In genomic region chr20:45946149-45946970, GRCh38 we compare ENCODE assay signal across 9 cellular contexts. TPM values are rescaled to one million over a fixed set of nuclear protein-coding genes. Genes with fewer than 3 reads are reported as not detected.
A peak's percentile ranks its signal among the peaks of the same experiment; 100 is the strongest.
DNase-seq lines count a peak whose midpoint lies in the region; ATAC-seq and TF ChIP-seq lines count a peak whose summit lies in the region.
"Had no signal": no experiment of that assay in that cellular context is flagged by ENCODE, and none has a peak within 500 bp of the region (broad histone marks: within the 10 kb centered on the region; RNA-seq: fewer than 3 reads in every experiment).

No MANE protein-coding gene starts in this region.

- H3K4me3 Mint-ChIP-seq in activated naive CD4-positive, alpha-beta T cell treated with anti-CD3 and anti-CD28 coated beads, Interleukin-2, amount 50 U/mL, for 24 hours, result no peak overlapping the region
- H3K4me3 Mint-ChIP-seq in activated naive CD4-positive, alpha-beta T cell treated with anti-CD3 and anti-CD28 coated beads for 36 hours, result no peak overlapping the region
- H3K4me3 Mint-ChIP-seq in activated naive CD8-positive, alpha-beta T cell treated with anti-CD3 and anti-CD28 coated beads for 36 hours, result no peak overlapping the region
- H3K4me3 Mint-ChIP-seq in progenitor cell of endocrine pancreas (ENCODE audit: low read depth), result no peak overlapping the region

- no peak for TF ChIP-seq POLR2A in uterus (IDR thresholded peaks at IDR 0.05)

- H3K36me3 ChIP-seq in liver (ENCODE audit: control insufficient read depth in 4 of 4, insufficient read depth in 3 of 4, low read depth in 1 of 4, low read length in 3 of 4) (peaks cover 12 to 74% (median 38%) of the 10 kb centered on the region in 4 donors), uterus (no peaks in the 10 kb centered on the region)

- H3K9ac ChIP-seq in liver (ENCODE audit: low read depth in 1 of 2, low read length in 2 of 2), result peak overlapping the region in 1 of 2 donors; percentile 57

- no peaks in the 10 kb centered on the region for H3K9me3 ChIP-seq in liver (ENCODE audit: control insufficient read depth in 4 of 4, low read length in 3 of 4)
- H3K9me3 ChIP-seq in uterus, result no peaks in the 10 kb centered on the region

- TF ChIP-seq CTCF in liver (IDR thresholded peaks at IDR 0.05; ENCODE audit: low read depth, low read length, missing input control), result no peak
- no peak for TF ChIP-seq CTCF in uterus (IDR thresholded peaks at IDR 0.05)
- no peak for TF ChIP-seq CTCF in progenitor cell of endocrine pancreas (IDR thresholded peaks at IDR 0.05; ENCODE audit: unreplicated experiment)
- TF ChIP-seq CTCF in foreskin keratinocyte (conservative IDR thresholded peaks at IDR 0.05), result no peak

- ATAC-seq in HG02884 (IDR thresholded peaks at IDR 0.05; ENCODE audit: unreplicated experiment) (no peak), foreskin keratinocyte (no peak)

- CTCF ChIA-PET in activated naive CD4-positive, alpha-beta T cell treated with anti-CD3 and anti-CD28 coated beads for 36 hours (lab: Charles Lee), result interaction anchor here (2.0 to 4.3 kb wide), 2 partner anchors 9 to 24 kb away, joined by 4 to 19 read pairs; no protein-coding TSS in a partner anchor

- H3K4me3 ChIP-seq in liver (ENCODE audit: low read depth in 1 of 3, low read length in 3 of 3) (no peak overlapping the region), uterus (no peak overlapping the region)

- H3K27ac ChIP-seq in liver (ENCODE audit: low read depth in 1 of 2, low read length in 2 of 2) (peak overlapping the region; percentile 87 to 92), uterus (peak overlapping the region; percentile 41 to 50), foreskin keratinocyte (no peak overlapping the region)

- intact Hi-C loops in activated naive CD4-positive, alpha-beta T cell treated with anti-CD3 and anti-CD28 coated beads for 36 hours (cut with micrococcal nuclease), result no loop called here
- intact Hi-C loops in uterus (cut with DNase I; ENCODE audit: low total_unique reads), result no loop called here

- 64% methylated on average over 20 of the region's 20 CpGs for WGBS in liver

- peaks cover 7% of the 10 kb centered on the region for H3K36me3 Mint-ChIP-seq in activated naive CD4-positive, alpha-beta T cell treated with anti-CD3 and anti-CD28 coated beads, Interleukin-2, amount 50 U/mL, for 24 hours
- H3K36me3 Mint-ChIP-seq in activated naive CD4-positive, alpha-beta T cell treated with anti-CD3 and anti-CD28 coated beads for 36 hours (ENCODE audit: low read depth), result peaks cover 16% of the 10 kb centered on the region
- peaks cover 6% of the 10 kb centered on the region for H3K36me3 Mint-ChIP-seq in activated naive CD8-positive, alpha-beta T cell treated with anti-CD3 and anti-CD28 coated beads for 36 hours
- H3K36me3 Mint-ChIP-seq in progenitor cell of endocrine pancreas (ENCODE audit: insufficient read depth), result peaks cover 9% of the 10 kb centered on the region

- peaks cover 19% of the 10 kb centered on the region for H3K4me1 Mint-ChIP-seq in activated naive CD4-positive, alpha-beta T cell treated with anti-CD3 and anti-CD28 coated beads, Interleukin-2, amount 50 U/mL, for 24 hours
- peaks cover 10% of the 10 kb centered on the region for H3K4me1 Mint-ChIP-seq in activated naive CD4-positive, alpha-beta T cell treated with anti-CD3 and anti-CD28 coated beads for 36 hours (ENCODE audit: low read depth)
- H3K4me1 Mint-ChIP-seq in activated naive CD8-positive, alpha-beta T cell treated with anti-CD3 and anti-CD28 coated beads for 36 hours, result peaks cover 3% of the 10 kb centered on the region
- H3K4me1 Mint-ChIP-seq in progenitor cell of endocrine pancreas (ENCODE audit: low read depth), result no peaks in the 10 kb centered on the region

- no peak for DNase-seq in activated naive CD4-positive, alpha-beta T cell treated with anti-CD3 and anti-CD28 coated beads for 36 hours
- DNase-seq in activated naive CD8-positive, alpha-beta T cell treated with anti-CD3 and anti-CD28 coated beads for 36 hours, result no peak
- DNase-seq in uterus (peak in 1 of 2 donors; percentile 71), progenitor cell of endocrine pancreas (ENCODE audit: low spot score, unreplicated experiment) (no peak), foreskin keratinocyte (no peak)
- DNase-seq: DND-41 had no signal

- no peaks in the 10 kb centered on the region for H3K27me3 Mint-ChIP-seq in activated naive CD4-positive, alpha-beta T cell treated with anti-CD3 and anti-CD28 coated beads, Interleukin-2, amount 50 U/mL, for 24 hours
- H3K27me3 Mint-ChIP-seq in activated naive CD4-positive, alpha-beta T cell treated with anti-CD3 and anti-CD28 coated beads for 36 hours (ENCODE audit: low read depth), result no peaks in the 10 kb centered on the region
- no peaks in the 10 kb centered on the region for H3K27me3 Mint-ChIP-seq in activated naive CD8-positive, alpha-beta T cell treated with anti-CD3 and anti-CD28 coated beads for 36 hours
- no peaks in the 10 kb centered on the region for H3K27me3 Mint-ChIP-seq in progenitor cell of endocrine pancreas

- H3K27me3 ChIP-seq in liver (ENCODE audit: control insufficient read depth in 4 of 4, insufficient read depth in 4 of 4, low read length in 3 of 4) (no peaks in the 10 kb centered on the region), uterus (no peaks in the 10 kb centered on the region), foreskin keratinocyte (no peaks in the 10 kb centered on the region)

- peak in 1 of 2 donors; percentile 57 for TF ChIP-seq RAD21 in liver (IDR thresholded peaks at IDR 0.05)

- peak overlapping the region; percentile 51 for H3K27ac Mint-ChIP-seq in activated naive CD4-positive, alpha-beta T cell treated with anti-CD3 and anti-CD28 coated beads, Interleukin-2, amount 50 U/mL, for 24 hours
- no peak overlapping the region for H3K27ac Mint-ChIP-seq in activated naive CD4-positive, alpha-beta T cell treated with anti-CD3 and anti-CD28 coated beads for 36 hours
- H3K27ac Mint-ChIP-seq in activated naive CD8-positive, alpha-beta T cell treated with anti-CD3 and anti-CD28 coated beads for 36 hours, result peak overlapping the region; percentile 21
- no peak overlapping the region for H3K27ac Mint-ChIP-seq in progenitor cell of endocrine pancreas

- H3K4me1 ChIP-seq in liver (ENCODE audit: control insufficient read depth in 4 of 4, insufficient read depth in 4 of 4, low read length in 3 of 4) (peaks cover 5 to 16% (median 12%) of the 10 kb centered on the region in 4 donors), uterus (no peaks in the 10 kb centered on the region), foreskin keratinocyte (no peaks in the 10 kb centered on the region)

- H3K9me3 Mint-ChIP-seq in activated naive CD4-positive, alpha-beta T cell treated with anti-CD3 and anti-CD28 coated beads, Interleukin-2, amount 50 U/mL, for 24 hours, result no peaks in the 10 kb centered on the region
- H3K9me3 Mint-ChIP-seq in activated naive CD4-positive, alpha-beta T cell treated with anti-CD3 and anti-CD28 coated beads for 36 hours, result no peaks in the 10 kb centered on the region
- no peaks in the 10 kb centered on the region for H3K9me3 Mint-ChIP-seq in activated naive CD8-positive, alpha-beta T cell treated with anti-CD3 and anti-CD28 coated beads for 36 hours
- no peaks in the 10 kb centered on the region for H3K9me3 Mint-ChIP-seq in progenitor cell of endocrine pancreas (ENCODE audit: low read depth)

TF ChIP-seq in liver, 16 proteins besides CTCF, POLR2A, EP300 and RAD21 (continues in another document):
- TF ChIP-seq JUND (IDR thresholded peaks at IDR 0.05) (peak; percentile 59 to 74), RXRA (IDR thresholded peaks at IDR 0.05) (peak; percentile 76 to 90)

RNA-seq across cellular contexts. Expression of gene PCIF1, which starts 11.9 kb away (rescaled TPM):
- 10 to 100 TPM; 39.2 to 39.5 TPM for total RNA-seq in activated naive CD4-positive, alpha-beta T cell treated with anti-CD3 and anti-CD28 coated beads for 36 hours
- 10 to 100 TPM; 28.4 to 30.2 TPM for total RNA-seq in activated naive CD8-positive, alpha-beta T cell treated with anti-CD3 and anti-CD28 coated beads for 36 hours
- total RNA-seq in liver (10 to 100 TPM; 11.5 TPM), uterus (10 to 100 TPM; 11.0 to 71.0 (median 40.0) TPM), progenitor cell of endocrine pancreas (37.8 and 38.2 TPM in 2 replicates), foreskin keratinocyte (14.6 and 17.2 TPM in 2 replicates)
- polyA plus RNA-seq in liver (10 to 100 TPM in 1 of 2 donors, 1 to 10 TPM in 1; 9.2 to 12.4 TPM), foreskin keratinocyte (19.3 and 20.7 TPM in 2 replicates)

RNA-seq across cellular contexts. Expression of gene ZNF335, which starts 25.6 kb away (rescaled TPM):
- total RNA-seq in activated naive CD4-positive, alpha-beta T cell treated with anti-CD3 and anti-CD28 coated beads for 36 hours, result 10 to 100 TPM; 26.8 to 28.0 TPM
- total RNA-seq in activated naive CD8-positive, alpha-beta T cell treated with anti-CD3 and anti-CD28 coated beads for 36 hours, result 10 to 100 TPM; 28.0 to 29.0 TPM
- total RNA-seq in liver (10 to 100 TPM in 1 of 2 donors, 1 to 10 TPM in 1; 9.1 to 14.6 TPM), uterus (10 to 100 TPM; 14.9 to 40.0 (median 29.0) TPM), progenitor cell of endocrine pancreas (27.4 and 28.5 TPM in 2 replicates), foreskin keratinocyte (14.2 and 15.7 TPM in 2 replicates)
- polyA plus RNA-seq in liver (1 to 10 TPM; 3.0 to 4.1 TPM), foreskin keratinocyte (8.3 and 8.6 TPM in 2 replicates)

RNA-seq across cellular contexts. Expression of gene PLTP, which starts 34.4 kb away (rescaled TPM):
- 1 to 10 TPM; 4.3 to 4.8 TPM for total RNA-seq in activated naive CD4-positive, alpha-beta T cell treated with anti-CD3 and anti-CD28 coated beads for 36 hours
- 1 to 10 TPM; 5.9 to 6.2 TPM for total RNA-seq in activated naive CD8-positive, alpha-beta T cell treated with anti-CD3 and anti-CD28 coated beads for 36 hours
- 10 to 100 TPM; 66.5 to 69.5 TPM for total RNA-seq in liver
- 10 to 100 TPM; 22.5 to 54.9 TPM for polyA plus RNA-seq in liver
- 100 to 1,000 TPM in 2 of 4 donors, 10 to 100 TPM in 2; 31.2 to 221 (median 113) TPM for total RNA-seq in uterus
- 28.6 and 29.6 TPM in 2 replicates for total RNA-seq in progenitor cell of endocrine pancreas
- total RNA-seq in foreskin keratinocyte, result 58.8 and 59.5 TPM in 2 replicates
- 82.8 and 86.4 TPM in 2 replicates for polyA plus RNA-seq in foreskin keratinocyte

RNA-seq across cellular contexts. Expression of gene CTSA, which starts 55.2 kb away (rescaled TPM):
- 10 to 100 TPM; 28.7 to 31.5 TPM for total RNA-seq in activated naive CD4-positive, alpha-beta T cell treated with anti-CD3 and anti-CD28 coated beads for 36 hours
- 10 to 100 TPM; 45.2 to 45.7 TPM for total RNA-seq in activated naive CD8-positive, alpha-beta T cell treated with anti-CD3 and anti-CD28 coated beads for 36 hours
- 10 to 100 TPM; 45.6 to 48.1 TPM for total RNA-seq in liver
- polyA plus RNA-seq in liver, result 100 to 1,000 TPM; 105 to 151 TPM
- total RNA-seq in uterus, result 10 to 100 TPM; 20.6 to 66.9 (median 32.5) TPM
- total RNA-seq in progenitor cell of endocrine pancreas, result 91.3 and 92.1 TPM in 2 replicates
- 37.3 and 43.8 TPM in 2 replicates for total RNA-seq in foreskin keratinocyte
- polyA plus RNA-seq in foreskin keratinocyte, result 49.9 and 54.5 TPM in 2 replicates

RNA-seq across cellular contexts. Expression of gene NEURL2, which starts 55.4 kb away (rescaled TPM):
- 1 to 10 TPM in 1 of 2 experiments, under 1 TPM in 1; 0.99 to 1.4 TPM for total RNA-seq in activated naive CD4-positive, alpha-beta T cell treated with anti-CD3 and anti-CD28 coated beads for 36 hours
- total RNA-seq in activated naive CD8-positive, alpha-beta T cell treated with anti-CD3 and anti-CD28 coated beads for 36 hours, result 1 to 10 TPM; 2.5 to 3.1 TPM
- total RNA-seq in liver (10 to 100 TPM in 1 of 2 donors, 1 to 10 TPM in 1; 4.1 to 14.5 TPM), uterus (10 to 100 TPM in 1 of 4 donors, 1 to 10 TPM in 2, under 1 TPM in 1; 0.29 to 11.5 (median 4.7) TPM), progenitor cell of endocrine pancreas (6.3 and 8.4 TPM in 2 replicates), foreskin keratinocyte (1.1 and 1.2 TPM in 2 replicates)
- polyA plus RNA-seq in liver (1 to 10 TPM; 3.7 to 6.2 TPM), foreskin keratinocyte (1.1 and 1.2 TPM in 2 replicates)

Comparison
In these comparisons a context has a peak if more than half of its experiments do, and no peak if none do; other contexts are left out.
1. H3K27ac Mint-ChIP-seq: peak in activated naive CD4-positive, alpha-beta T cell treated with anti-CD3 and anti-CD28 coated beads, Interleukin-2, amount 50 U/mL, for 24 hours (single experiment) and activated naive CD8-positive, alpha-beta T cell treated with anti-CD3 and anti-CD28 coated beads for 36 hours (single experiment); none in activated naive CD4-positive, alpha-beta T cell treated with anti-CD3 and anti-CD28 coated beads for 36 hours (single experiment) and progenitor cell of endocrine pancreas (single experiment).